Comparison of ENCODE assay signal across 8 cellular contexts in genomic region chr22:30920407-30920806, GRCh38. TPM values are rescaled to one million over a fixed set of nuclear protein-coding genes. Genes with fewer than 3 reads are reported as not detected.
DNase-seq lines count a peak whose midpoint lies in the region; ATAC-seq, FAIRE-seq and TF ChIP-seq lines count a peak whose summit lies in the region.

No MANE protein-coding gene starts in this region.

- H3K4me3 ChIP-seq in MM.1S (ENCODE audit: low read length) = no peak overlapping the region
- no peak overlapping the region for H3K4me3 ChIP-seq in adrenal gland
- H3K4me3 ChIP-seq in retinal pigment epithelial cell (ENCODE audit: low read length) = no peak overlapping the region

- H3K27ac ChIP-seq in MM.1S (ENCODE audit: low read length) = no peak overlapping the region
- no peak overlapping the region for H3K27ac ChIP-seq in adrenal gland

- no peaks in the 10 kb centered on the region for H3K79me2 ChIP-seq in MM.1S (ENCODE audit: low read length)

- peak; percentile 87 for TF ChIP-seq CTCF in MM.1S (IDR thresholded peaks at IDR 0.05; ENCODE audit: low read length)
- TF ChIP-seq CTCF in adrenal gland (IDR thresholded peaks at IDR 0.05) = peak; percentile 67 to 92 (median 86)
- peak; percentile 89 for TF ChIP-seq CTCF in retinal pigment epithelial cell (conservative IDR thresholded peaks at IDR 0.05; ENCODE audit: low read depth, low read length)

- peak; percentile 91 for FAIRE-seq in G401.6 (lab: Jason Lieb, UNC)

- DNase-seq in MM.1S (peak; percentile 72), T-helper 2 cell (peak; percentile 63 to 78 (median 75)), adrenal gland (peak; percentile 72 to 90 (median 78)), left cardiac atrium (peak; percentile 83), retinal pigment epithelial cell (ENCODE audit: low read depth) (peak; percentile 7)

- H3K4me1 ChIP-seq in MM.1S (ENCODE audit: low read length) (no peaks in the 10 kb centered on the region), adrenal gland (replicated peaks in 1 of 2) (peaks cover 0 to 13% of the 10 kb centered on the region in 2 donors)

- H3K9ac ChIP-seq in MM.1S (ENCODE audit: low read length) = no peak overlapping the region

- H3K9me3 ChIP-seq in MM.1S (replicated peaks; ENCODE audit: insufficient read depth, low read length) = no peaks in the 10 kb centered on the region
- peaks cover 0 to 11% (median 0%) of the 10 kb centered on the region in 3 donors for H3K9me3 ChIP-seq in adrenal gland (replicated peaks in 1 of 3)

- intact Hi-C loops in adrenal gland (cut with DNase I) (loop anchor here (2.0 to 10.0 kb wide), 3 partner anchors 158 to 286 kb away; partner anchors contain the start of gene SLC35E4 (in 2 of the 2)), left cardiac atrium (cut with DNase I) (loop anchor here (2.0 to 10.0 kb wide), 3 partner anchors 158 to 288 kb away; partner anchors contain the start of gene SLC35E4 (in 1 of the 2))

- H3K9me2 ChIP-seq in MM.1S (replicated peaks; ENCODE audit: insufficient read depth, low read length) = no peaks in the 10 kb centered on the region

- ATAC-seq in left cardiac atrium = peak; percentile 71
- ATAC-seq in HG03095 (IDR thresholded peaks at IDR 0.05; ENCODE audit: unreplicated experiment) = no peak
- no peak for ATAC-seq in HG02623 (IDR thresholded peaks at IDR 0.05; ENCODE audit: unreplicated experiment)

- no peak for TF ChIP-seq POLR2A in adrenal gland (IDR thresholded peaks at IDR 0.05)

- no peaks in the 10 kb centered on the region for H3F3A ChIP-seq in MM.1S (ENCODE audit: insufficient read depth, low read length)

- H2AFZ ChIP-seq in MM.1S (ENCODE audit: low read length) = no peak overlapping the region

- H4K20me1 ChIP-seq in MM.1S (ENCODE audit: insufficient read depth, low read length) = no peaks in the 10 kb centered on the region

- H3K27me3 ChIP-seq in MM.1S (replicated peaks; ENCODE audit: insufficient read depth, low read length) (no peaks in the 10 kb centered on the region), adrenal gland (no peaks in the 10 kb centered on the region)

- 0 out of 2 replicates have a peak overlapping the region, but pooled peaks have one; percentile 3 for H3K4me2 ChIP-seq in MM.1S (ENCODE audit: low read depth, low read length)

- 0 to 2% (median 1%) methylated on average over 9 of the region's 9 CpGs for WGBS in adrenal gland, 4 donors

- H3K36me3 ChIP-seq in MM.1S (replicated peaks; ENCODE audit: insufficient read depth, low read length) = no peaks in the 10 kb centered on the region
- no peaks in the 10 kb centered on the region for H3K36me3 ChIP-seq in adrenal gland (replicated peaks in 1 of 2)

RNA-seq across cellular contexts. Expression of gene MORC2, which starts 48.2 kb away (rescaled TPM):
- total RNA-seq in adrenal gland = 10 to 100 TPM; 13.9 to 32.1 (median 17.3) TPM
- 10 to 100 TPM; 19.7 to 60.1 (median 25.8) TPM for polyA plus RNA-seq in adrenal gland
- 10 to 100 TPM; 19.2 to 24.1 TPM for total RNA-seq in left cardiac atrium

RNA-seq across cellular contexts. Expression of gene TUG1, which starts 48.7 kb away (rescaled TPM):
- 10 to 100 TPM; 33.3 to 62.1 (median 54.0) TPM for total RNA-seq in adrenal gland
- 10 to 100 TPM; 46.7 to 66.4 (median 47.0) TPM for polyA plus RNA-seq in adrenal gland
- 10 to 100 TPM; 37.7 to 51.3 TPM for total RNA-seq in left cardiac atrium

Comparison
In these comparisons a context has a peak if more than half of its experiments do, and no peak if none do; other contexts are left out.
1. DNase-seq: peak in every context shown above with its lines; median percentile 83 in left cardiac atrium; 78 in adrenal gland; 75 in T-helper 2 cell; 72 in MM.1S; 7 in retinal pigment epithelial cell.
2. ATAC-seq: peak in left cardiac atrium (2 of 2); none in HG03095 (single experiment) and HG02623 (single experiment).
3. Peak in every context shown above with its lines, with median percentiles within 50 percentile points of each other: CTCF ChIP-seq.